In the genomic region with DNA sequence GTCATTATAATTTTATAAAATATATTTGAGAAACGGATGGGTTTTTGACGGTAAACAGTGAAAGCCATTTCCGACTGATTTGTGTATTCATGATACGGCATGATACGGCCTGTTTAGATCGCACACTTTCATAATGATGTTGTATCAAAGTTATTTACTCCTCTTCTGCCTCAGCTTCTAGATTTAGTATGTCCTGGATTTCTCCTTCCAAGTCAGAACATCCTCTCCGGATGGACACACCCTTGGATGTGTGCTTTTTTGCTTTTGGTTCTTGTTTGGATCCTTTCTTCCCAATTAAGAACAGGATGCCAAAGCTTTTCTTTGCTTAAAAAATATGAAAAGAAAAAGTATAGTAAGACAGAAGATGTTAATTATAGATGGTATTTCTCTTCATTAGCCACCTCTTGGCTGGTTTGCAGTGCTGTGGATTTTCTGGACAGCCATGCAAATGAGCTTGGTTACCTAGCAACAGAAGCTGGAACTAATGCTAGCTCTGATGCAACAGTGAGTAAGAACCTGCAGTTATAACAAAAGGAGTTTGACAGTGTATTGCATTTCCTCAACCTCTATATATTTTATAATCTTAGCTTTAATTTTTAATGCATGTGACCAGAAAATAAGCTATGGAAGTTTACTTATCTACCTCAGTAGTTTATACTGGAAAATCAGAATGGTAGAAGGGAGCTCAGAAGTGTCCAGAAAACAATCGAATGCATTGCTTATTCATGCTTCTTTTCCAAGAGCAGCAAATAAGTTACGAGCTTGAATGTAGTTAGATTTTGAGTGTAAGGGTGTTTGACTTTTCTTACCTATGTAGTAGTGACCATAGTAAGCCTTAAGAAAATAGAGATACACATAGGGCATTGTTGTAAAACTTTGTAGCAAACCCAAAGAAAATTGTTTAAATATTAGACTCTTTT, we compare ENCODE assay signal across 8 cellular contexts. TPM values are rescaled to one million over a fixed set of nuclear protein-coding genes. Genes with fewer than 3 reads are reported as not detected.
A peak's percentile ranks its signal among the peaks of the same experiment; 100 is the strongest.
DNase-seq lines count a peak whose midpoint lies in the region; ATAC-seq, FAIRE-seq and TF ChIP-seq lines count a peak whose summit lies in the region.

No MANE protein-coding gene starts in this region.

- H3K27ac Mint-ChIP-seq in stimulated activated naive CD8-positive, alpha-beta T cell treated with anti-CD3 and anti-CD28 coated beads, Interleukin-15, Interleukin-2, amounts not matched to agents 100 ng/mL and 50 ng/mL, for 24 hours = peak overlapping the region; percentile 43

- peaks cover 5% of the 10 kb centered on the region for H3K9me3 Mint-ChIP-seq in stimulated activated naive CD8-positive, alpha-beta T cell treated with anti-CD3 and anti-CD28 coated beads, Interleukin-15, Interleukin-2, amounts not matched to agents 100 ng/mL and 50 ng/mL, for 24 hours

- no peak overlapping the region for H3K4me3 Mint-ChIP-seq in stimulated activated naive CD8-positive, alpha-beta T cell treated with anti-CD3 and anti-CD28 coated beads, Interleukin-15, Interleukin-2, amounts not matched to agents 100 ng/mL and 50 ng/mL, for 24 hours

- DNase-seq in EH (ENCODE audit: low read depth) (peak; percentile 85), SIG-M5 (lab: John Stamatoyannopoulos, UW) (peak; percentile 45), frontal cortex (ENCODE audit: low spot score in 2 of 2) (peak; percentile 6 to 25), cortex of kidney (lab: John Stamatoyannopoulos, UW) (no peak), NCI-H1417 treated with DMSO at 0.1 percent for 48 hours (lab: John Stamatoyannopoulos, UW) (no peak), H54 (ENCODE audit: insufficient read length, low spot score) (no peak)

- H3K36me3 Mint-ChIP-seq in stimulated activated naive CD8-positive, alpha-beta T cell treated with anti-CD3 and anti-CD28 coated beads, Interleukin-15, Interleukin-2, amounts not matched to agents 100 ng/mL and 50 ng/mL, for 24 hours (ENCODE audit: low read depth) = peaks cover 65% of the 10 kb centered on the region

- no peaks in the 10 kb centered on the region for H3K27me3 Mint-ChIP-seq in stimulated activated naive CD8-positive, alpha-beta T cell treated with anti-CD3 and anti-CD28 coated beads, Interleukin-15, Interleukin-2, amounts not matched to agents 100 ng/mL and 50 ng/mL, for 24 hours

- peaks cover 36% of the 10 kb centered on the region for H3K4me1 Mint-ChIP-seq in stimulated activated naive CD8-positive, alpha-beta T cell treated with anti-CD3 and anti-CD28 coated beads, Interleukin-15, Interleukin-2, amounts not matched to agents 100 ng/mL and 50 ng/mL, for 24 hours (ENCODE audit: low read depth)

- peak; percentile 86 for FAIRE-seq in frontal cortex (lab: Jason Lieb, UNC)
- FAIRE-seq in H54 (lab: Jason Lieb, UNC) = no peak

- TF ChIP-seq POLR2A in H54 (IDR thresholded peaks at IDR 0.05; ENCODE audit: low read depth, low read length) = no peak

- ATAC-seq in HG02610 (IDR thresholded peaks at IDR 0.05; ENCODE audit: unreplicated experiment) = peak; percentile 63

RNA-seq across cellular contexts. Expression of gene RMND5A, which starts 27.9 kb away (rescaled TPM):
- total RNA-seq in frontal cortex = 64.0 TPM

RNA-seq across cellular contexts. Expression of gene CD8A, which starts 42.7 kb away (rescaled TPM):
- total RNA-seq in frontal cortex = 1.2 TPM

Comparison
In these comparisons a context has a peak if more than half of its experiments do, and no peak if none do; other contexts are left out.
1. DNase-seq: peak in EH (single experiment), SIG-M5 (single experiment) and frontal cortex (2 of 2); none in cortex of kidney (single experiment), NCI-H1417 treated with DMSO at 0.1 percent for 48 hours (single experiment) and H54 (single experiment).